ENCODE assay signal across 8 cellular contexts in the genomic region with DNA sequence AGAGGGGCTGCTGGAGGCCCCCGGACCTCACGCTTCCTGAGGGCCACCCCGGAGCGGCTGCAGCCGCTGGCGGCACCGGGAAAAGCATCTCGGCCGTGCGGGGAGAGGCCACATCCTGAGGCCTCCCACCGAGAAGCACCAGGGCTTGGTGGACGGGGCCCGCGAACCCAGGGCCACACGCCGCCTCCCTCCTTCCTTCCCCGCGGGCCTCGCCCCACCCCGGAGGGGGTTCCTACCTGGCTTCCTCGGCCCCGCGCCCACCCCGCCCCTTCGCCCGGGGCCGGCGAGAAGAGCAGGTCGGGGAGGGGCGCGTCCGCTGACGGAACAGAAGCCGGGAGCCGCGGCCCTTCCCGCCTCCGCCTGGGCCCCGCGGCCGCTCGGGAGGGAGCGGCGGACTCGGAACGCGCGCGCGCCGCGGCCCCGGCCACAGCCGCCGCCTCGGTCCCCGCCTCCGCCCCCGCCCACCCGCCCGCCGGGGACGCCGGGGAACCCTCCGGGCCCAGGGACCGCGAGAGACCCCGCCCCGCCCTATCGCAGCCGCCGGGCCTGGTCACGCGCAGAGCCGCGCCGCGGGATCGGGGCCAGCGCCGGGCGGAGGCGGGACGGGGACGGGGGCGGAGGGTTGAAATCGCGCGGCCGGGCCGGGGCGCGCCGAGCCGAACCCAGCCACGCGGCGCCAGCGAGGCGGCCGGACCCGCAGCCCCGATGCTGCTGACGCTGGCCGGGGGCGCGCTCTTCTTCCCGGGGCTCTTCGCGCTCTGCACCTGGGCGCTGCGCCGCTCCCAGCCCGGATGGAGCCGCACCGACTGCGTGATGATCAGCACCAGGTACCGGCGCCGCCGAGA. TPM values are rescaled to one million over a fixed set of nuclear protein-coding genes. Genes with fewer than 3 reads are reported as not detected.
DNase-seq lines count a peak whose midpoint lies in the region; ATAC-seq and TF ChIP-seq lines count a peak whose summit lies in the region.

A gene (plus strand): TSS at position 654 of the 845 bp plus-strand sequence. CDS start 52 bp downstream, at position 706.

- H3K4me3 ChIP-seq in brain microvascular endothelial cell (ENCODE audit: low read depth, low read length) (peak within 1 kb of the TSS; percentile 63), iPS DF 6.9 (ENCODE audit: low read length) (peak within 1 kb of the TSS; percentile 86), retinal pigment epithelial cell (ENCODE audit: low read length) (peak within 1 kb of the TSS; percentile 73)

- H3K27me3 ChIP-seq in brain microvascular endothelial cell (replicated peaks), result no peaks in the 10 kb centered on the region
- peaks cover 1% of the 10 kb centered on the region; the same call in 1 of the 2 replicates for H3K27me3 ChIP-seq in iPS DF 6.9 (ENCODE audit: control insufficient read depth, insufficient read depth, low read length)

- in situ Hi-C loops in brain microvascular endothelial cell (cut with HindIII; ENCODE audit: low pct_ligation_motif_present, low sequenced_read_pairs), result no loop called here

- H3K4me1 ChIP-seq in iPS DF 6.9 (ENCODE audit: control insufficient read depth, insufficient read depth, low read length), result peaks cover 2% of the 10 kb centered on the region; the same call in 1 of the 2 replicates

- TF ChIP-seq CTCF in brain microvascular endothelial cell (IDR thresholded peaks at IDR 0.05; ENCODE audit: low read depth, low read length, missing control alignments), result no peak
- TF ChIP-seq CTCF in retinal pigment epithelial cell (conservative IDR thresholded peaks at IDR 0.05; ENCODE audit: low read depth, low read length), result no peak

- peak within 1 kb of the TSS; percentile 81 for H3K27ac ChIP-seq in brain microvascular endothelial cell
- no peak within 1 kb of the TSS for H3K27ac ChIP-seq in iPS DF 6.9 (ENCODE audit: low read length)

- ATAC-seq in GM19035 (IDR thresholded peaks at IDR 0.05; ENCODE audit: unreplicated experiment) (peak; percentile 62), GM18873 (IDR thresholded peaks at IDR 0.05; ENCODE audit: low FRiP score, unreplicated experiment) (no peak)

- H3K36me3 ChIP-seq in brain microvascular endothelial cell (replicated peaks), result peaks cover 5% of the 10 kb centered on the region
- no peaks in the 10 kb centered on the region for H3K36me3 ChIP-seq in iPS DF 6.9 (ENCODE audit: control insufficient read depth, insufficient read depth, low read length)

- peak; percentile 95 for DNase-seq in AG20443 (ENCODE audit: low spot score)
- peak; percentile 15 for DNase-seq in HT1080 (ENCODE audit: low read depth)
- DNase-seq in brain microvascular endothelial cell, result peak; percentile 13
- no peak for DNase-seq in iPS DF 6.9 (ENCODE audit: low read depth, low spot score)
- DNase-seq in retinal pigment epithelial cell (ENCODE audit: low read depth), result no peak

- intact Hi-C loops in T-helper 2 cell treated with Interferon-gamma antibody and Interleukin-4, amounts not matched to agents 100 ng/mL and 5 ng/mL, for 36 hours (cut with micrococcal nuclease), result loop anchor here (2.0 kb wide), 1 partner anchor 17 kb away; a partner anchor contains a TSS

- no peaks in the 10 kb centered on the region for H3K9me3 ChIP-seq in iPS DF 6.9 (ENCODE audit: control insufficient read depth, insufficient read depth, low read length)

- no CpG with 5 or more reads among the region's 121 CpGs for WGBS in iPS DF 6.9 (ENCODE audit: insufficient coverage, insufficient read length)

RNA-seq across cellular contexts. Expression of the gene that starts here (rescaled TPM):
- total RNA-seq in HT1080 (2014; rRNA removed; shearing (Covaris generic)), result 27.0 and 39.4 TPM in 2 replicates
- polyA plus RNA-seq in HT1080 (2015; cell fraction: cytosol; rRNA removed), result 25.3 and 26.4 TPM in 2 replicates
- 15.0 and 20.9 TPM in 2 replicates for polyA plus RNA-seq in HT1080 (2015; cell fraction: nucleus; rRNA removed)
- total RNA-seq in T-helper 2 cell treated with Interferon-gamma antibody and Interleukin-4, amounts not matched to agents 100 ng/mL and 5 ng/mL, for 36 hours, result 12.9 and 13.7 TPM in 2 replicates

Comparison
In these comparisons a context has a peak if more than half of its experiments do, and no peak if none do; other contexts are left out.
1. DNase-seq: peak in AG20443 (single experiment), HT1080 (single experiment) and brain microvascular endothelial cell (single experiment); none in iPS DF 6.9 (single experiment) and retinal pigment epithelial cell (single experiment).
2. Peak in every context shown above with its lines, with median percentiles within 50 percentile points of each other: H3K4me3 ChIP-seq.